ENCODE assay signal across 1 cellular context in the genomic region with DNA sequence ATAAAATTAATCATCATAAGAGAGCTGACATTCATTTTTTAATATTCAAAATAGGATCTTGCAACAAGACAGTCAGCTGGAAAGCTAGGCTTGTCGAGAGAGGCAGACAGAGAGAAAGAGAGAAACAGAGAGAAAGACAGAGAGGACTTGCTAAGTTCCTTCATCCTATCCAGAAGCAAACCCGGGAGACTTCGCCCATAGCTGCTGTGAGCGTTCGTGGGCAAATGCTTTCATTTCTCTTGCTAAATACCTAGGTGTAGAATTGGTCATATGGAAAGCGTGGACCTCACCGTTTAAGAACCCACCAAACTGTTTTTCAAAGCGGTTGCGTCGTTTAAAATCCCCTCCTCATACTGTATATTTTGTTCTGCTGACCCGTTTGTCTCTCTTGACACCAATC.
A peak's percentile ranks its signal among the peaks of the same experiment; 100 is the strongest.
TF ChIP-seq lines count a peak whose summit lies in the region.

No MANE protein-coding gene starts in this region.

TF ChIP-seq in HepG2, 621 proteins besides CTCF, POLR2A, EP300 and RAD21:
- TF ChIP-seq PHF21A (CRISPR knock-in tag; IDR thresholded peaks at IDR 0.05): no peak
- TF ChIP-seq, protein P1, sequence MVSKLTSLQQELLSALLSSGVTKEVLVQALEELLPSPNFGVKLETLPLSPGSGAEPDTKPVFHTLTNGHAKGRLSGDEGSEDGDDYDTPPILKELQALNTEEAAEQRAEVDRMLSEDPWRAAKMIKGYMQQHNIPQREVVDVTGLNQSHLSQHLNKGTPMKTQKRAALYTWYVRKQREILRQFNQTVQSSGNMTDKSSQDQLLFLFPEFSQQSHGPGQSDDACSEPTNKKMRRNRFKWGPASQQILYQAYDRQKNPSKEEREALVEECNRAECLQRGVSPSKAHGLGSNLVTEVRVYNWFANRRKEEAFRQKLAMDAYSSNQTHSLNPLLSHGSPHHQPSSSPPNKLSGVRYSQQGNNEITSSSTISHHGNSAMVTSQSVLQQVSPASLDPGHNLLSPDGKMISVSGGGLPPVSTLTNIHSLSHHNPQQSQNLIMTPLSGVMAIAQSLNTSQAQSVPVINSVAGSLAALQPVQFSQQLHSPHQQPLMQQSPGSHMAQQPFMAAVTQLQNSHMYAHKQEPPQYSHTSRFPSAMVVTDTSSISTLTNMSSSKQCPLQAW (CRISPR knock-in tag; IDR thresholded peaks at IDR 0.05): no peak
- no peak for TF ChIP-seq ZNF335 (CRISPR knock-in tag; IDR thresholded peaks at IDR 0.05)
- 0 out of 2 replicates have a peak, but pooled peaks have one; percentile 55 for TF ChIP-seq BRD4 (CRISPR knock-in tag; IDR thresholded peaks at IDR 0.05)
